1 cellular context compared by ENCODE assay signal in genomic region chr22:45251828-45252227, GRCh38.
TF ChIP-seq lines count a peak whose summit lies in the region.

No MANE protein-coding gene starts in this region.

TF ChIP-seq in K562, 482 proteins besides CTCF, POLR2A, EP300 and RAD21 (continued from another document):
- no peak for TF ChIP-seq MXD1 (CRISPR knock-in tag; IDR thresholded peaks at IDR 0.05; ENCODE audit: borderline replicate concordance, poor library complexity, severe bottlenecking)
- TF ChIP-seq TCF3 (CRISPR knock-in tag; IDR thresholded peaks at IDR 0.05) = no peak
- no peak for TF ChIP-seq RBM14 (IDR thresholded peaks at IDR 0.05; ENCODE audit: borderline replicate concordance, insufficient read depth, low read depth, low read length)
- TF ChIP-seq, protein P1, sequence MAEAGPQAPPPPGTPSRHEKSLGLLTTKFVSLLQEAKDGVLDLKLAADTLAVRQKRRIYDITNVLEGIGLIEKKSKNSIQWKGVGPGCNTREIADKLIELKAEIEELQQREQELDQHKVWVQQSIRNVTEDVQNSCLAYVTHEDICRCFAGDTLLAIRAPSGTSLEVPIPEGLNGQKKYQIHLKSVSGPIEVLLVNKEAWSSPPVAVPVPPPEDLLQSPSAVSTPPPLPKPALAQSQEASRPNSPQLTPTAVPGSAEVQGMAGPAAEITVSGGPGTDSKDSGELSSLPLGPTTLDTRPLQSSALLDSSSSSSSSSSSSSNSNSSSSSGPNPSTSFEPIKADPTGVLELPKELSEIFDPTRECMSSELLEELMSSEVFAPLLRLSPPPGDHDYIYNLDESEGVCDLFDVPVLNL (CRISPR knock-in tag; IDR thresholded peaks at IDR 0.05; ENCODE audit: low read depth) = no peak
- TF ChIP-seq PCBP1 (IDR thresholded peaks at IDR 0.05; ENCODE audit: low read depth, low read length, poor library complexity, severe bottlenecking) = no peak
- TF ChIP-seq HMGXB4 (CRISPR knock-in tag; IDR thresholded peaks at IDR 0.05) = no peak
- no peak for TF ChIP-seq ZNF584 (CRISPR knock-in tag; IDR thresholded peaks at IDR 0.05; ENCODE audit: low read depth)
- TF ChIP-seq, protein P2, sequence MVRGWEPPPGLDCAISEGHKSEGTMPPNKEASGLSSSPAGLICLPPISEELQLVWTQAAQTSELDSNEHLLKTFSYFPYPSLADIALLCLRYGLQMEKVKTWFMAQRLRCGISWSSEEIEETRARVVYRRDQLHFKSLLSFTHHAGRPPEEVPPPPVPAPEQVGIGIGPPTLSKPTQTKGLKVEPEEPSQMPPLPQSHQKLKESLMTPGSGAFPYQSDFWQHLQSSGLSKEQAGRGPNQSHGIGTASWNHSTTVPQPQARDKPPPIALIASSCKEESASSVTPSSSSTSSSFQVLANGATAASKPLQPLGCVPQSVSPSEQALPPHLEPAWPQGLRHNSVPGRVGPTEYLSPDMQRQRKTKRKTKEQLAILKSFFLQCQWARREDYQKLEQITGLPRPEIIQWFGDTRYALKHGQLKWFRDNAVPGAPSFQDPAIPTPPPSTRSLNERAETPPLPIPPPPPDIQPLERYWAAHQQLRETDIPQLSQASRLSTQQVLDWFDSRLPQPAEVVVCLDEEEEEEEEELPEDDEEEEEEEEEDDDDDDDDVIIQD (CRISPR knock-in tag; IDR thresholded peaks at IDR 0.05) = no peak
- no peak for TF ChIP-seq FOXK2 (conservative IDR thresholded peaks at IDR 0.05 in 1 of 2, IDR thresholded peaks at IDR 0.05 in 1 of 2; ENCODE audit: low read depth in 2 of 2)
- TF ChIP-seq YY1 (IDR thresholded peaks at IDR 0.05; ENCODE audit: borderline replicate concordance in 1 of 3, control insufficient read depth in 1 of 3, extremely low read depth in 1 of 3, insufficient read depth in 3 of 3, insufficient read length in 1 of 3, insufficient replicate concordance in 2 of 3, low read depth in 1 of 3, low read length in 2 of 3) = no peak
- TF ChIP-seq HDAC3 (IDR thresholded peaks at IDR 0.05; ENCODE audit: borderline replicate concordance, partially characterized antibody) = no peak
TF ChIP-seq in K562: peak in this region for 0.
